In the genomic region with DNA sequence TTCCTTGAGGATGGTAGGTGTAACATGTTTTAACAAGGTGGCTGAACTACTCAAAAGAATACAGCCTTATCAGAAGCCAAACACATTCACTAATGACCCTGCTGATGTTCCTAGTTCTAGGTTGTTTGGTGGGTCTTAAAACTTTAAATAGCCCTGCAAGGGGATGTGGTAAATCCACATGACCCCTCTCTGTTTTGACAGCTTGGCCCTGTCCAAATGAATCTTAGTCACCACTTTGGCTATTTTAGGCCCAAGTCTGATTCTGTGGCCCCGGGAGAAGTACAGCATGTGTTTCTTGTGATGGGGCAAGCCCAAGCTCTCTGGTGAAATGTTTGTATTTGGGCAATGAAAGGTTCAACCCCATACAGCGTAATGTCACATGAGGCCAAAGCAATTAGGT, we compare ENCODE assay signal across 1 cellular context.
TF ChIP-seq lines count a peak whose summit lies in the region.

No MANE protein-coding gene starts in this region.

TF ChIP-seq in K562, 482 proteins besides CTCF, POLR2A, EP300 and RAD21 (continued from another document and continues in another):
- TF ChIP-seq CBFA2T3 (IDR thresholded peaks at IDR 0.05) (peak; percentile 78), TAL1 (IDR thresholded peaks at IDR 0.05) (peak; percentile 57), HDGF (IDR thresholded peaks at IDR 0.05) (no peak), NCOR1 (IDR thresholded peaks at IDR 0.05) (peak; percentile 41), CBFA2T2 (conservative IDR thresholded peaks at IDR 0.05) (peak; percentile 57), FOXK2 (conservative IDR thresholded peaks at IDR 0.05 in 1 of 2, IDR thresholded peaks at IDR 0.05 in 1 of 2; ENCODE audit: low read depth in 2 of 2) (peak in 1 of 2 experiments; percentile 85; a peak in 2 of 4 replicates), NFE2L1 (tag; IDR thresholded peaks at IDR 0.05; ENCODE audit: borderline replicate concordance, low read depth) (no peak), SIN3A (IDR thresholded peaks at IDR 0.05; ENCODE audit: borderline replicate concordance in 2 of 2, control insufficient read depth in 1 of 2, low read depth in 2 of 2, low read length in 2 of 2) (no peak), ZNF174 (CRISPR knock-in tag; IDR thresholded peaks at IDR 0.05) (no peak), POLR3A (IDR thresholded peaks at IDR 0.05; ENCODE audit: borderline replicate concordance, extremely low read depth, insufficient read depth, insufficient read length) (no peak), ZNF121 (CRISPR knock-in tag; conservative IDR thresholded peaks at IDR 0.05) (no peak), ARNT (IDR thresholded peaks at IDR 0.05) (no peak), HNRNPH1 (optimal IDR thresholded peaks at IDR 0.05; ENCODE audit: low read depth, low read length) (no peak), TCF3 (CRISPR knock-in tag; IDR thresholded peaks at IDR 0.05) (peak; percentile 84), SPI1 (IDR thresholded peaks at IDR 0.05; ENCODE audit: borderline replicate concordance, low read depth, low read length) (no peak), KLF16 (IDR thresholded peaks at IDR 0.05) (peak; percentile 39; the same call in 1 of the 2 replicates), ZNF212 (CRISPR knock-in tag; IDR thresholded peaks at IDR 0.05) (no peak), ZNF184 (CRISPR knock-in tag; IDR thresholded peaks at IDR 0.05) (no peak), NCOA2 (IDR thresholded peaks at IDR 0.05; ENCODE audit: partially characterized antibody in 2 of 2) (no peak), XRCC4 (IDR thresholded peaks at IDR 0.05; ENCODE audit: extremely low read depth, insufficient read depth, insufficient read length) (no peak), EHMT2 (IDR thresholded peaks at IDR 0.05) (no peak), ZNF584 (CRISPR knock-in tag; IDR thresholded peaks at IDR 0.05; ENCODE audit: low read depth) (no peak), ZNF717 (CRISPR knock-in tag; IDR thresholded peaks at IDR 0.05) (no peak), ZSCAN29 (IDR thresholded peaks at IDR 0.05) (no peak), ZNF282 (CRISPR knock-in tag; IDR thresholded peaks at IDR 0.05) (no peak), MEF2A (IDR thresholded peaks at IDR 0.05; ENCODE audit: control insufficient read depth, low read depth, low read length) (peak; percentile 95), ZNF778 (CRISPR knock-in tag; IDR thresholded peaks at IDR 0.05) (no peak), PURB (CRISPR knock-in tag; IDR thresholded peaks at IDR 0.05; ENCODE audit: low read depth) (no peak), NFRKB (IDR thresholded peaks at IDR 0.05; ENCODE audit: low read depth) (no peak), HOXB6 (CRISPR knock-in tag; IDR thresholded peaks at IDR 0.05; ENCODE audit: borderline replicate concordance) (no peak), TGIF2 (CRISPR knock-in tag; IDR thresholded peaks at IDR 0.05) (no peak), PTTG1 (tag; IDR thresholded peaks at IDR 0.05; ENCODE audit: low read depth) (no peak), ZNF324 (CRISPR knock-in tag; IDR thresholded peaks at IDR 0.05) (no peak), ZNF23 (CRISPR knock-in tag; IDR thresholded peaks at IDR 0.05) (no peak), NBN (IDR thresholded peaks at IDR 0.05; ENCODE audit: low read depth) (no peak), LEF1 (IDR thresholded peaks at IDR 0.05) (no peak), NCOA1 (IDR thresholded peaks at IDR 0.05; ENCODE audit: low read depth) (no peak), TEAD1 (CRISPR knock-in tag; IDR thresholded peaks at IDR 0.05) (no peak), ZNF785 (CRISPR knock-in tag; IDR thresholded peaks at IDR 0.05) (no peak), KDM1A (IDR thresholded peaks at IDR 0.05) (peak; percentile 25 to 43; a peak in 2 of 4 replicates), PHF20 (IDR thresholded peaks at IDR 0.05; ENCODE audit: partially characterized antibody) (no peak), SAP30 (IDR thresholded peaks at IDR 0.05; ENCODE audit: borderline replicate concordance, insufficient read depth, low read depth, low read length, poor library complexity, severe bottlenecking) (no peak), SMAD4 (CRISPR knock-in tag; conservative IDR thresholded peaks at IDR 0.05) (peak; percentile 68), NR2C1 (IDR thresholded peaks at IDR 0.05) (no peak), NR2C1 (tag; IDR thresholded peaks at IDR 0.05) (peak; percentile 33; the same call in 1 of the 2 replicates), SIX5 (IDR thresholded peaks at IDR 0.05; ENCODE audit: borderline replicate concordance in 1 of 2, insufficient read depth in 1 of 2, low read depth in 1 of 2, low read length in 2 of 2) (no peak), TRIM28 (IDR thresholded peaks at IDR 0.05) (no peak)
- TF ChIP-seq, protein P1, sequence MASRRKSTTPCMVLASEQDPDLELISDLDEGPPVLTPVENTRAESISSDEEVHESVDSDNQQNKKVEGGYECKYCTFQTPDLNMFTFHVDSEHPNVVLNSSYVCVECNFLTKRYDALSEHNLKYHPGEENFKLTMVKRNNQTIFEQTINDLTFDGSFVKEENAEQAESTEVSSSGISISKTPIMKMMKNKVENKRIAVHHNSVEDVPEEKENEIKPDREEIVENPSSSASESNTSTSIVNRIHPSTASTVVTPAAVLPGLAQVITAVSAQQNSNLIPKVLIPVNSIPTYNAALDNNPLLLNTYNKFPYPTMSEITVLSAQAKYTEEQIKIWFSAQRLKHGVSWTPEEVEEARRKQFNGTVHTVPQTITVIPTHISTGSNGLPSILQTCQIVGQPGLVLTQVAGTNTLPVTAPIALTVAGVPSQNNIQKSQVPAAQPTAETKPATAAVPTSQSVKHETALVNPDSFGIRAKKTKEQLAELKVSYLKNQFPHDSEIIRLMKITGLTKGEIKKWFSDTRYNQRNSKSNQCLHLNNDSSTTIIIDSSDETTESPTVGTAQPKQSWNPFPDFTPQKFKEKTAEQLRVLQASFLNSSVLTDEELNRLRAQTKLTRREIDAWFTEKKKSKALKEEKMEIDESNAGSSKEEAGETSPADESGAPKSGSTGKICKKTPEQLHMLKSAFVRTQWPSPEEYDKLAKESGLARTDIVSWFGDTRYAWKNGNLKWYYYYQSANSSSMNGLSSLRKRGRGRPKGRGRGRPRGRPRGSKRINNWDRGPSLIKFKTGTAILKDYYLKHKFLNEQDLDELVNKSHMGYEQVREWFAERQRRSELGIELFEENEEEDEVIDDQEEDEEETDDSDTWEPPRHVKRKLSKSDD (conservative IDR thresholded peaks at IDR 0.05; ENCODE audit: low read length) = no peak
- TF ChIP-seq, protein P2, sequence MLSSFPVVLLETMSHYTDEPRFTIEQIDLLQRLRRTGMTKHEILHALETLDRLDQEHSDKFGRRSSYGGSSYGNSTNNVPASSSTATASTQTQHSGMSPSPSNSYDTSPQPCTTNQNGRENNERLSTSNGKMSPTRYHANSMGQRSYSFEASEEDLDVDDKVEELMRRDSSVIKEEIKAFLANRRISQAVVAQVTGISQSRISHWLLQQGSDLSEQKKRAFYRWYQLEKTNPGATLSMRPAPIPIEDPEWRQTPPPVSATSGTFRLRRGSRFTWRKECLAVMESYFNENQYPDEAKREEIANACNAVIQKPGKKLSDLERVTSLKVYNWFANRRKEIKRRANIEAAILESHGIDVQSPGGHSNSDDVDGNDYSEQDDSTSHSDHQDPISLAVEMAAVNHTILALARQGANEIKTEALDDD (IDR thresholded peaks at IDR 0.05) = peak; percentile 37; the same call in 1 of the 2 replicates
- TF ChIP-seq, protein P3, sequence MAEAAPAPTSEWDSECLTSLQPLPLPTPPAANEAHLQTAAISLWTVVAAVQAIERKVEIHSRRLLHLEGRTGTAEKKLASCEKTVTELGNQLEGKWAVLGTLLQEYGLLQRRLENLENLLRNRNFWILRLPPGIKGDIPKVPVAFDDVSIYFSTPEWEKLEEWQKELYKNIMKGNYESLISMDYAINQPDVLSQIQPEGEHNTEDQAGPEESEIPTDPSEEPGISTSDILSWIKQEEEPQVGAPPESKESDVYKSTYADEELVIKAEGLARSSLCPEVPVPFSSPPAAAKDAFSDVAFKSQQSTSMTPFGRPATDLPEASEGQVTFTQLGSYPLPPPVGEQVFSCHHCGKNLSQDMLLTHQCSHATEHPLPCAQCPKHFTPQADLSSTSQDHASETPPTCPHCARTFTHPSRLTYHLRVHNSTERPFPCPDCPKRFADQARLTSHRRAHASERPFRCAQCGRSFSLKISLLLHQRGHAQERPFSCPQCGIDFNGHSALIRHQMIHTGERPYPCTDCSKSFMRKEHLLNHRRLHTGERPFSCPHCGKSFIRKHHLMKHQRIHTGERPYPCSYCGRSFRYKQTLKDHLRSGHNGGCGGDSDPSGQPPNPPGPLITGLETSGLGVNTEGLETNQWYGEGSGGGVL (CRISPR knock-in tag; IDR thresholded peaks at IDR 0.05) = no peak
- TF ChIP-seq, protein P4, sequence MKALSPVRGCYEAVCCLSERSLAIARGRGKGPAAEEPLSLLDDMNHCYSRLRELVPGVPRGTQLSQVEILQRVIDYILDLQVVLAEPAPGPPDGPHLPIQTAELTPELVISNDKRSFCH (CRISPR knock-in tag; IDR thresholded peaks at IDR 0.05) = no peak
- TF ChIP-seq, protein P4 (tag; IDR thresholded peaks at IDR 0.05) = no peak; the same call in 1 of the 2 replicates
- TF ChIP-seq, protein P5, sequence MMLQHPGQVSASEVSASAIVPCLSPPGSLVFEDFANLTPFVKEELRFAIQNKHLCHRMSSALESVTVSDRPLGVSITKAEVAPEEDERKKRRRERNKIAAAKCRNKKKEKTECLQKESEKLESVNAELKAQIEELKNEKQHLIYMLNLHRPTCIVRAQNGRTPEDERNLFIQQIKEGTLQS (IDR thresholded peaks at IDR 0.05) = peak; percentile 48
- TF ChIP-seq, protein P5 (CRISPR knock-in tag; conservative IDR thresholded peaks at IDR 0.05) = no peak
- TF ChIP-seq, protein P6, sequence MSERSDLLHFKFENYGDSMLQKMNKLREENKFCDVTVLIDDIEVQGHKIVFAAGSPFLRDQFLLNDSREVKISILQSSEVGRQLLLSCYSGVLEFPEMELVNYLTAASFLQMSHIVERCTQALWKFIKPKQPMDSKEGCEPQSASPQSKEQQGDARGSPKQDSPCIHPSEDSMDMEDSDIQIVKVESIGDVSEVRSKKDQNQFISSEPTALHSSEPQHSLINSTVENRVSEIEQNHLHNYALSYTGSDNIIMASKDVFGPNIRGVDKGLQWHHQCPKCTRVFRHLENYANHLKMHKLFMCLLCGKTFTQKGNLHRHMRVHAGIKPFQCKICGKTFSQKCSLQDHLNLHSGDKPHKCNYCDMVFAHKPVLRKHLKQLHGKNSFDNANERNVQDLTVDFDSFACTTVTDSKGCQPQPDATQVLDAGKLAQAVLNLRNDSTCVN (CRISPR knock-in tag; IDR thresholded peaks at IDR 0.05) = no peak
- TF ChIP-seq, protein P7, sequence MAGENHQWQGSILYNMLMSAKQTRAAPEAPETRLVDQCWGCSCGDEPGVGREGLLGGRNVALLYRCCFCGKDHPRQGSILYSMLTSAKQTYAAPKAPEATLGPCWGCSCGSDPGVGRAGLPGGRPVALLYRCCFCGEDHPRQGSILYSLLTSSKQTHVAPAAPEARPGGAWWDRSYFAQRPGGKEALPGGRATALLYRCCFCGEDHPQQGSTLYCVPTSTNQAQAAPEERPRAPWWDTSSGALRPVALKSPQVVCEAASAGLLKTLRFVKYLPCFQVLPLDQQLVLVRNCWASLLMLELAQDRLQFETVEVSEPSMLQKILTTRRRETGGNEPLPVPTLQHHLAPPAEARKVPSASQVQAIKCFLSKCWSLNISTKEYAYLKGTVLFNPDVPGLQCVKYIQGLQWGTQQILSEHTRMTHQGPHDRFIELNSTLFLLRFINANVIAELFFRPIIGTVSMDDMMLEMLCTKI (IDR thresholded peaks at IDR 0.05; ENCODE audit: partially characterized antibody) = no peak
- TF ChIP-seq, protein P8, sequence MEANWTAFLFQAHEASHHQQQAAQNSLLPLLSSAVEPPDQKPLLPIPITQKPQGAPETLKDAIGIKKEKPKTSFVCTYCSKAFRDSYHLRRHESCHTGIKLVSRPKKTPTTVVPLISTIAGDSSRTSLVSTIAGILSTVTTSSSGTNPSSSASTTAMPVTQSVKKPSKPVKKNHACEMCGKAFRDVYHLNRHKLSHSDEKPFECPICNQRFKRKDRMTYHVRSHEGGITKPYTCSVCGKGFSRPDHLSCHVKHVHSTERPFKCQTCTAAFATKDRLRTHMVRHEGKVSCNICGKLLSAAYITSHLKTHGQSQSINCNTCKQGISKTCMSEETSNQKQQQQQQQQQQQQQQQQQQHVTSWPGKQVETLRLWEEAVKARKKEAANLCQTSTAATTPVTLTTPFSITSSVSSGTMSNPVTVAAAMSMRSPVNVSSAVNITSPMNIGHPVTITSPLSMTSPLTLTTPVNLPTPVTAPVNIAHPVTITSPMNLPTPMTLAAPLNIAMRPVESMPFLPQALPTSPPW (CRISPR knock-in tag; IDR thresholded peaks at IDR 0.05) = 0 out of 2 replicates have a peak, but pooled peaks have one; percentile 15
- TF ChIP-seq, protein P9, sequence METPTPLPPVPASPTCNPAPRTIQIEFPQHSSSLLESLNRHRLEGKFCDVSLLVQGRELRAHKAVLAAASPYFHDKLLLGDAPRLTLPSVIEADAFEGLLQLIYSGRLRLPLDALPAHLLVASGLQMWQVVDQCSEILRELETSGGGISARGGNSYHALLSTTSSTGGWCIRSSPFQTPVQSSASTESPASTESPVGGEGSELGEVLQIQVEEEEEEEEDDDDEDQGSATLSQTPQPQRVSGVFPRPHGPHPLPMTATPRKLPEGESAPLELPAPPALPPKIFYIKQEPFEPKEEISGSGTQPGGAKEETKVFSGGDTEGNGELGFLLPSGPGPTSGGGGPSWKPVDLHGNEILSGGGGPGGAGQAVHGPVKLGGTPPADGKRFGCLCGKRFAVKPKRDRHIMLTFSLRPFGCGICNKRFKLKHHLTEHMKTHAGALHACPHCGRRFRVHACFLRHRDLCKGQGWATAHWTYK (CRISPR knock-in tag; IDR thresholded peaks at IDR 0.05) = no peak
- TF ChIP-seq, protein P10, sequence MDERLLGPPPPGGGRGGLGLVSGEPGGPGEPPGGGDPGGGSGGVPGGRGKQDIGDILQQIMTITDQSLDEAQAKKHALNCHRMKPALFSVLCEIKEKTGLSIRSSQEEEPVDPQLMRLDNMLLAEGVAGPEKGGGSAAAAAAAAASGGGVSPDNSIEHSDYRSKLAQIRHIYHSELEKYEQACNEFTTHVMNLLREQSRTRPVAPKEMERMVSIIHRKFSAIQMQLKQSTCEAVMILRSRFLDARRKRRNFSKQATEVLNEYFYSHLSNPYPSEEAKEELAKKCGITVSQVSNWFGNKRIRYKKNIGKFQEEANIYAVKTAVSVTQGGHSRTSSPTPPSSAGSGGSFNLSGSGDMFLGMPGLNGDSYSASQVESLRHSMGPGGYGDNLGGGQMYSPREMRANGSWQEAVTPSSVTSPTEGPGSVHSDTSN (CRISPR knock-in tag; IDR thresholded peaks at IDR 0.05; ENCODE audit: low read depth) = no peak
- TF ChIP-seq, protein P10 (tag; conservative IDR thresholded peaks at IDR 0.05; ENCODE audit: low read depth) = 0 out of 2 replicates have a peak, but pooled peaks have one; percentile 35
